Comparison of ENCODE assay signal across 15 cellular contexts in genomic region chr20:58054744-58055373, GRCh38.
A peak's percentile ranks its signal among the peaks of the same experiment; 100 is the strongest.
DNase-seq lines count a peak whose midpoint lies in the region; ATAC-seq and TF ChIP-seq lines count a peak whose summit lies in the region.
"Had no signal": no experiment of that assay in that cellular context is flagged by ENCODE, and none has a peak within 500 bp of the region (broad histone marks: within the 10 kb centered on the region; RNA-seq: fewer than 3 reads in every experiment).

No MANE protein-coding gene starts in this region.

- no peaks in the 10 kb centered on the region for H3K79me2 ChIP-seq in GM23338 (replicated peaks; ENCODE audit: insufficient read depth)
- no peaks in the 10 kb centered on the region for H3K79me2 ChIP-seq in hepatocyte

- H3K27ac ChIP-seq in GM23338 (ENCODE audit: low read depth) (no peak overlapping the region), hepatocyte (peak overlapping the region; percentile 28), prostate gland (peak overlapping the region; percentile 43 to 70)
- H3K27ac ChIP-seq: KMS-11 had no signal

- H3K36me3 ChIP-seq in GM23338 (ENCODE audit: insufficient read depth) (no peaks in the 10 kb centered on the region), hepatocyte (replicated peaks; ENCODE audit: insufficient read depth, low read depth) (no peaks in the 10 kb centered on the region), prostate gland (no peaks in the 10 kb centered on the region)

- no peaks in the 10 kb centered on the region for H3F3A ChIP-seq in GM23338 (replicated peaks; ENCODE audit: low read depth)

- H3K9me3 ChIP-seq in hepatocyte (ENCODE audit: low read depth), result no peaks in the 10 kb centered on the region
- H3K9me3 ChIP-seq in prostate gland, result no peaks in the 10 kb centered on the region

- TF ChIP-seq CTCF in GM23338 (conservative IDR thresholded peaks at IDR 0.05; ENCODE audit: low read depth in 2 of 2) (no peak), brain (conservative IDR thresholded peaks at IDR 0.05) (no peak), hepatocyte (IDR thresholded peaks at IDR 0.05; ENCODE audit: poor library complexity) (no peak), prostate gland (IDR thresholded peaks at IDR 0.05) (peak in 1 of 4 experiments; percentile 14)

- WGBS in hepatocyte (ENCODE audit: low lambda C conversion rate, missing lambda C conversion rate), result 22% methylated on average over 12 of the region's 12 CpGs
- WGBS in prostate gland, result 17% methylated on average over 11 of the region's 12 CpGs

- peaks cover 10% of the 10 kb centered on the region; the same call in 2 of the 3 replicates for H3K9me3 Mint-ChIP-seq in GM23338
- H3K9me3 Mint-ChIP-seq in brain, result peaks cover 4 to 21% (median 11%) of the 10 kb centered on the region in 5 experiments

- peak overlapping the region; percentile 94 for H2AFZ ChIP-seq in GM23338
- no peak overlapping the region for H2AFZ ChIP-seq in hepatocyte

- intact Hi-C loops in prostate gland (cut with DNase I), result no loop called here

- TF ChIP-seq POLR2A in prostate gland (IDR thresholded peaks at IDR 0.05), result no peak

- H3K27ac Mint-ChIP-seq in GM23338 (0 out of 2 replicates have a peak overlapping the region, but pooled peaks have one; percentile 65), brain (peak overlapping the region in 3 of 5 experiments; percentile 37 to 81 (median 74))
- H3K27ac Mint-ChIP-seq: CD4-positive, alpha-beta memory T cell; nephron progenitor cell had no signal

- H3K4me1 Mint-ChIP-seq in GM23338, result peaks cover 32% of the 10 kb centered on the region
- peaks cover 29% of the 10 kb centered on the region for H3K4me1 Mint-ChIP-seq in brain
- H3K4me1 Mint-ChIP-seq: CD4-positive, alpha-beta memory T cell; nephron progenitor cell had no signal

- H4K20me1 ChIP-seq in GM23338 (replicated peaks; ENCODE audit: insufficient read depth) (no peaks in the 10 kb centered on the region), hepatocyte (ENCODE audit: insufficient read depth, poor library complexity, severe bottlenecking) (no peaks in the 10 kb centered on the region)

- no peak overlapping the region for H3K4me3 ChIP-seq in GM23338
- H3K4me3 ChIP-seq in hepatocyte, result no peak overlapping the region
- H3K4me3 ChIP-seq in prostate gland, result no peak overlapping the region

- no peaks in the 10 kb centered on the region for H3K36me3 Mint-ChIP-seq in GM23338 (ENCODE audit: low read depth)
- no peaks in the 10 kb centered on the region for H3K36me3 Mint-ChIP-seq in brain
- H3K36me3 Mint-ChIP-seq: CD4-positive, alpha-beta memory T cell had no signal

- H3K9me2 ChIP-seq in GM23338 (ENCODE audit: insufficient read depth) (0 out of 2 replicates have a peak, but pooled peaks cover 6% of the 10 kb centered on the region), hepatocyte (replicated peaks; ENCODE audit: insufficient read depth) (no peaks in the 10 kb centered on the region)

- no peak overlapping the region for H3K4me3 Mint-ChIP-seq in GM23338
- no peak overlapping the region for H3K4me3 Mint-ChIP-seq in brain
- H3K4me3 Mint-ChIP-seq: CD4-positive, alpha-beta memory T cell; nephron progenitor cell had no signal

- H3K4me1 ChIP-seq in GM23338 (ENCODE audit: insufficient read depth) (peaks cover 6% of the 10 kb centered on the region; the same call in 1 of the 2 replicates), hepatocyte (ENCODE audit: insufficient read depth) (peaks cover 14% of the 10 kb centered on the region), prostate gland (replicated peaks) (peaks cover 4% of the 10 kb centered on the region)

- H3K27me3 Mint-ChIP-seq in GM23338 (ENCODE audit: insufficient read depth, low read depth, poor library complexity) (peaks cover 10% of the 10 kb centered on the region), brain (peaks cover 19% of the 10 kb centered on the region)

- H3K27me3 ChIP-seq in GM23338 (ENCODE audit: insufficient read depth), result no peaks in the 10 kb centered on the region
- H3K27me3 ChIP-seq in hepatocyte, result no peaks in the 10 kb centered on the region
- no peaks in the 10 kb centered on the region for H3K27me3 ChIP-seq in prostate gland (replicated peaks; ENCODE audit: insufficient read depth)

- no peak overlapping the region for H3K4me2 ChIP-seq in GM23338
- peak overlapping the region; percentile 29 for H3K4me2 ChIP-seq in hepatocyte
- H3K4me2 ChIP-seq: KMS-11 had no signal

- ATAC-seq in GM23338 (peak; percentile 87), HG03378 (IDR thresholded peaks at IDR 0.05; ENCODE audit: unreplicated experiment) (no peak)
- ATAC-seq: SK-N-SH treated with all-trans-retinoic acid at 6 μM for 48 hours had no signal

- DNase-seq in GM23338 (ENCODE audit: low spot score) (peak; percentile 26), hepatocyte (ENCODE audit: low spot score) (peak; percentile 35), prostate gland (ENCODE audit: low spot score) (peak; percentile 71), HPDE6-E6E7 (ENCODE audit: extremely low spot score) (no peak), NCI-H345 treated with DMSO at 0.1 percent for 48 hours (lab: John Stamatoyannopoulos, UW; ENCODE audit: unreplicated experiment) (no peak), H4 (ENCODE audit: low spot score) (no peak)
- DNase-seq: activated naive CD4-positive, alpha-beta T cell; CD4-positive, alpha-beta memory T cell; NCI-H2171 treated with DMSO at 0.1 percent for 48 hours; nephron progenitor cell; stimulated activated CD4-positive, alpha-beta T cell treated with anti-CD3 and anti-CD28 coated beads, Interleukin-2, amount 100 ng/mL, for 48 hours had no signal

TF ChIP-seq in GM23338, 12 proteins besides CTCF, POLR2A, EP300 and RAD21 (continues in another document):
- TF ChIP-seq EZH2 (IDR thresholded peaks at IDR 0.05; ENCODE audit: low read depth, unreplicated experiment) (no peak), JUNB (IDR thresholded peaks at IDR 0.05; ENCODE audit: unreplicated experiment) (no peak), STAT1 (IDR thresholded peaks at IDR 0.05; ENCODE audit: unreplicated experiment) (no peak), ZNF114 (CRISPR knock-in tag; IDR thresholded peaks at IDR 0.05) (no peak), POLR2AphosphoS5 (IDR thresholded peaks at IDR 0.05; ENCODE audit: low read depth) (no peak), CREB1 (CRISPR knock-in tag; IDR thresholded peaks at IDR 0.05; ENCODE audit: low read depth) (no peak), ZNF331 (CRISPR knock-in tag; IDR thresholded peaks at IDR 0.05; ENCODE audit: low read depth) (no peak), EZH2phosphoT487 (IDR thresholded peaks at IDR 0.05; ENCODE audit: unreplicated experiment) (no peak), NANOG (IDR thresholded peaks at IDR 0.05; ENCODE audit: borderline replicate concordance) (no peak)
- TF ChIP-seq, protein P1, sequence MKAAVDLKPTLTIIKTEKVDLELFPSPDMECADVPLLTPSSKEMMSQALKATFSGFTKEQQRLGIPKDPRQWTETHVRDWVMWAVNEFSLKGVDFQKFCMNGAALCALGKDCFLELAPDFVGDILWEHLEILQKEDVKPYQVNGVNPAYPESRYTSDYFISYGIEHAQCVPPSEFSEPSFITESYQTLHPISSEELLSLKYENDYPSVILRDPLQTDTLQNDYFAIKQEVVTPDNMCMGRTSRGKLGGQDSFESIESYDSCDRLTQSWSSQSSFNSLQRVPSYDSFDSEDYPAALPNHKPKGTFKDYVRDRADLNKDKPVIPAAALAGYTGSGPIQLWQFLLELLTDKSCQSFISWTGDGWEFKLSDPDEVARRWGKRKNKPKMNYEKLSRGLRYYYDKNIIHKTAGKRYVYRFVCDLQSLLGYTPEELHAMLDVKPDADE (IDR thresholded peaks at IDR 0.05), result no peak

Comparison
In these comparisons a context has a peak if more than half of its experiments do, and no peak if none do; other contexts are left out.
1. DNase-seq: peak in GM23338 (single experiment), hepatocyte (single experiment) and prostate gland (single experiment); none in HPDE6-E6E7 (single experiment), NCI-H345 treated with DMSO at 0.1 percent for 48 hours (single experiment) and H4 (single experiment).